18 cellular contexts compared by ENCODE assay signal in the genomic region with DNA sequence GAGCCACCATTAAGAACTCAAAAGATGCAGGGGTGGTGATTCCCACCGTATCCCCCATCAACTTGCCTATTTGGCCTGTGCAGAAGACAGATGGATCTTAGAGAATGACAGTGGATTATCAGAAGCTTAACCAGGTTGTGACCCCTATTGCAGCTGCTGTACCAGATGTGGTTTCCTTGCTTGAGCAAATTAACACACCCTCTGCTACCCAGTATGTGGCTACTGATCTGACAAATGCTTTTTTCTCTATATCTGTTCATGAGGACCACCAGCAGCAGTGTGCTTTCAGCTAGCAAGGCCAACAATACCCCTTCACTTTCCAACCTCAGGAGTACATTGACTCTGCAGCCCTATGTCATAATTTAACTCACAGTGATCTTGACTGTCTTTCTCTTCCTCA. TPM values are rescaled to one million over a fixed set of nuclear protein-coding genes. Genes with fewer than 3 reads are reported as not detected.
DNase-seq lines count a peak whose midpoint lies in the region; ATAC-seq and TF ChIP-seq lines count a peak whose summit lies in the region.
"Had no signal": no experiment of that assay in that cellular context is flagged by ENCODE, and none has a peak within 500 bp of the region (broad histone marks: within the 10 kb centered on the region; RNA-seq: fewer than 3 reads in every experiment).

No MANE protein-coding gene starts in this region.

- no peak for TF ChIP-seq CTCF in GM12865 (IDR thresholded peaks at IDR 0.05; ENCODE audit: insufficient read depth, low read depth, low read length, missing control alignments)
- no peak for TF ChIP-seq CTCF in neural progenitor cell (IDR thresholded peaks at IDR 0.05)

- peaks cover 37% of the 10 kb centered on the region for H3F3A ChIP-seq in neural progenitor cell (ENCODE audit: low read depth)

- H3K36me3 Mint-ChIP-seq in activated T-helper 17 cell treated with anti-CD3 and anti-CD28 coated beads, Interleukin-2, amount 50 U/mL, for 72 hours (ENCODE audit: low read depth): no peaks in the 10 kb centered on the region
- H3K36me3 Mint-ChIP-seq in neural progenitor cell: no peaks in the 10 kb centered on the region

- peak overlapping the region; percentile 53 for H3K4me3 Mint-ChIP-seq in activated T-helper 17 cell treated with anti-CD3 and anti-CD28 coated beads, Interleukin-2, amount 50 U/mL, for 72 hours
- H3K4me3 Mint-ChIP-seq in neural progenitor cell: no peak overlapping the region

- H3K9ac ChIP-seq in neural progenitor cell: no peak overlapping the region
- H3K9ac ChIP-seq: GM23248 had no signal

- no peak for ATAC-seq in activated T-helper 17 cell treated with anti-CD3 and anti-CD28 coated beads, Interleukin-2, amount 50 U/mL, for 72 hours (replicated peaks)
- ATAC-seq in GM21717 (IDR thresholded peaks at IDR 0.05; ENCODE audit: unreplicated experiment): no peak
- ATAC-seq: Panc1, SK-N-SH treated with all-trans-retinoic acid at 6 μM for 48 hours had no signal

- H2AFZ ChIP-seq in neural progenitor cell (replicated peaks): no peak overlapping the region
- H2AFZ ChIP-seq: GM23248 had no signal

- in situ Hi-C loops in HAP-1 (cut with MboI; ENCODE audit: low sequenced_read_pairs): no loop called here

- peak overlapping the region; percentile 13 for H3K4me2 ChIP-seq in neural progenitor cell

- H3K79me2 ChIP-seq in neural progenitor cell (ENCODE audit: low read depth): no peaks in the 10 kb centered on the region

- H3K36me3 ChIP-seq in neural progenitor cell: no peaks in the 10 kb centered on the region
- H3K36me3 ChIP-seq in HAP-1 (replicated peaks): no peaks in the 10 kb centered on the region
- H3K36me3 ChIP-seq: BE2C had no signal

- no peaks in the 10 kb centered on the region for H4K20me1 ChIP-seq in neural progenitor cell (ENCODE audit: low read depth)

- peaks cover 48% of the 10 kb centered on the region for H3K4me1 Mint-ChIP-seq in activated T-helper 17 cell treated with anti-CD3 and anti-CD28 coated beads, Interleukin-2, amount 50 U/mL, for 72 hours
- peaks cover 27% of the 10 kb centered on the region for H3K4me1 Mint-ChIP-seq in neural progenitor cell

- no peak overlapping the region for H3K27ac ChIP-seq in neural progenitor cell
- H3K27ac ChIP-seq: GM23248 had no signal

- DNase-seq in GM12865 (ENCODE audit: low read depth) (peak; percentile 42), NCI-H524 (lab: John Stamatoyannopoulos, UW) (peak; percentile 98 to 99), neural progenitor cell (ENCODE audit: low spot score) (no peak), HAP-1 (ENCODE audit: low spot score in 2 of 2) (no peak), KG1 (lab: John Stamatoyannopoulos, UW) (no peak)
- DNase-seq: BE2C, GM23248, HCEC 1CT, MV-4-11, NCI-H1694 treated with DMSO at 0.1 percent for 48 hours, NCI-H2081 treated with DMSO at 0.1 percent for 48 hours, NCI-H446 treated with DMSO at 0.1 percent for 48 hours, SIG-M5 had no signal

- H3K27ac Mint-ChIP-seq in activated T-helper 17 cell treated with anti-CD3 and anti-CD28 coated beads, Interleukin-2, amount 50 U/mL, for 72 hours: peak overlapping the region; percentile 64
- H3K27ac Mint-ChIP-seq in neural progenitor cell: no peak overlapping the region

- H3K4me1 ChIP-seq in neural progenitor cell (peaks cover 38% of the 10 kb centered on the region), HAP-1 (no peaks in the 10 kb centered on the region)

- no peaks in the 10 kb centered on the region for H3K27me3 Mint-ChIP-seq in activated T-helper 17 cell treated with anti-CD3 and anti-CD28 coated beads, Interleukin-2, amount 50 U/mL, for 72 hours
- peaks cover 2% of the 10 kb centered on the region for H3K27me3 Mint-ChIP-seq in neural progenitor cell (ENCODE audit: insufficient read depth, low read depth)

- no peaks in the 10 kb centered on the region for H3K27me3 ChIP-seq in neural progenitor cell
- no peaks in the 10 kb centered on the region for H3K27me3 ChIP-seq in HAP-1 (ENCODE audit: low read depth)
- H3K27me3 ChIP-seq: BE2C had no signal

- peaks cover 3% of the 10 kb centered on the region for H3K9me3 Mint-ChIP-seq in activated T-helper 17 cell treated with anti-CD3 and anti-CD28 coated beads, Interleukin-2, amount 50 U/mL, for 72 hours
- H3K9me3 Mint-ChIP-seq in neural progenitor cell: peaks cover 2% of the 10 kb centered on the region

- H3K4me3 ChIP-seq in GM12865 (ENCODE audit: low read depth, low read length): no peak overlapping the region
- H3K4me3 ChIP-seq in neural progenitor cell: no peak overlapping the region
- H3K4me3 ChIP-seq in HAP-1: no peak overlapping the region
- H3K4me3 ChIP-seq: GM23248 had no signal

- H3K9me3 ChIP-seq in neural progenitor cell (ENCODE audit: low read depth) (no peaks in the 10 kb centered on the region), HAP-1 (no peaks in the 10 kb centered on the region)
- H3K9me3 ChIP-seq: BE2C had no signal

RNA-seq across cellular contexts. Expression of gene MCF2L2, which starts 8.6 kb away (rescaled TPM):
- 1 to 10 TPM; 9.0 to 10.0 TPM for total RNA-seq in activated T-helper 17 cell treated with anti-CD3 and anti-CD28 coated beads, Interleukin-2, amount 50 U/mL, for 72 hours
- total RNA-seq in neural progenitor cell (ENCODE audit: low replicate concordance): 10.4 and 11.1 TPM in 2 replicates
- total RNA-seq: A673, GM23248 had no signal

Comparison
In these comparisons a context has a peak if more than half of its experiments do, and no peak if none do; other contexts are left out.
1. DNase-seq: peak in GM12865 (single experiment) and NCI-H524 (2 of 2); none in neural progenitor cell (single experiment), HAP-1 (0 of 2) and KG1 (single experiment).